Comparison of ENCODE assay signal across 11 cellular contexts in the genomic region with DNA sequence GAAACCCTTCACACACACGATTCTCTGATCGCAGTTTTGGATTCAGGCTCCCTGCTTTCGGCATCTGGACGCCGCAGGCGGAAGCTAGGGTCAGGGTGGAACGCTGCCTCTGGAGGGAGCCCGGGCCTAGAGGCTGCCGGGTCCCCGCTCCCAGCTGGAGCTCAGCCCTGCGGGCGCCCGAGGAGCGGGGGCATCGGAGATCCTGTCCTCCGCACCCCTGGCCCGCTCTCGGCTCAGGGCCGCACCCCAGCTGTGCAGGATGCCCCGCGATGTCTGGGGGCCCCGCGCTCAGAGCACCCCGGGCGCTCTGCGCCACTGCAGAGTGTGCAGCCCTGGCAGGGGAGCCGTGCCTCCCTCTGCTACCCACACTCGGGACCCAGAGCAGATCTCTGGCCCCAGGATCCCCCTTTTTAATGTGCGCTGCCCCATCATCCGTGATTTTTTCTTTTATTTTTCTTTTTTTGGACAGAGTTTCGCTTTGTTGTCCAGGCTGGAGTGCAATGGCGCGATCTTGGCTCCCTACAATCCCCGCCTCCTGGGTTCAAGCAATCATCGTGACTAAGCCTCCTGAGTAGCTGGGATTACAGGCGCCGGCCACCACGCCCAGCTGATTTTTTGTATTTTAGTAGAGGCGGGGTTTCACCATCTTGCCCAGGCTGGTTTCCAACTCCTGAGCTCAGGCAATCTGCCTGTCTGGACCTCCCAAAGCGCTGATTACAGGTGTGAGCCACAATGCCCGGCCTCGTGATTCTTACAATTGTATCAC. TPM values are rescaled to one million over a fixed set of nuclear protein-coding genes. Genes with fewer than 3 reads are reported as not detected.
DNase-seq lines count a peak whose midpoint lies in the region; ATAC-seq and TF ChIP-seq lines count a peak whose summit lies in the region.
"Had no signal": no experiment of that assay in that cellular context is flagged by ENCODE, and none has a peak within 500 bp of the region (broad histone marks: within the 10 kb centered on the region; RNA-seq: fewer than 3 reads in every experiment).

No MANE protein-coding gene starts in this region.

- H3K4me3 ChIP-seq in BJ (ENCODE audit: low read depth, low read length) = peak overlapping the region; percentile 29
- H3K4me3 ChIP-seq in MM.1S (ENCODE audit: low read length) = no peak overlapping the region
- peak overlapping the region; percentile 35 to 45 for H3K4me3 ChIP-seq in duodenal mucosa (ENCODE audit: low read depth in 1 of 2, low read length in 2 of 2)
- H3K4me3 ChIP-seq in body of pancreas = no peak overlapping the region

- H4K20me1 ChIP-seq in MM.1S (ENCODE audit: insufficient read depth, low read length) = no peaks in the 10 kb centered on the region

- ATAC-seq in omental fat pad (ENCODE audit: low FRiP score) (peak; percentile 54), body of pancreas (no peak)

- H3K9ac ChIP-seq in MM.1S (ENCODE audit: low read length) = no peak overlapping the region
- no peak overlapping the region for H3K9ac ChIP-seq in duodenal mucosa (ENCODE audit: low read depth in 1 of 2, low read length in 2 of 2)

- no peaks in the 10 kb centered on the region for H3K79me2 ChIP-seq in MM.1S (ENCODE audit: low read length)

- TF ChIP-seq CTCF in BJ (IDR thresholded peaks at IDR 0.05; ENCODE audit: insufficient read depth, low read depth, low read length) = peak; percentile 13; the same call in 1 of the 2 replicates
- no peak for TF ChIP-seq CTCF in MM.1S (IDR thresholded peaks at IDR 0.05; ENCODE audit: low read length)
- no peak for TF ChIP-seq CTCF in omental fat pad (IDR thresholded peaks at IDR 0.05)
- no peak for TF ChIP-seq CTCF in osteocyte (IDR thresholded peaks at IDR 0.05)
- no peak for TF ChIP-seq CTCF in body of pancreas (IDR thresholded peaks at IDR 0.05)

- CTCF ChIA-PET in BJ (lab: Yijun Ruan, JAX) = interaction anchor here (1.7 kb wide), 1 partner anchor 10 kb away, joined by 5 read pairs; no protein-coding TSS in a partner anchor

- DNase-seq in BJ (ENCODE audit: low read depth) (no peak), MM.1S (no peak), omental fat pad (ENCODE audit: low spot score) (no peak), osteocyte (ENCODE audit: extremely low spot score, unreplicated experiment) (no peak), body of pancreas (no peak), islet precursor cell (no peak)
- DNase-seq in stimulated activated CD4-positive, alpha-beta T cell treated with anti-CD3 and anti-CD28 coated beads, Interleukin-2, amount 100 ng/mL, for 24 hours = no peak
- DNase-seq: midbrain; stimulated activated CD4-positive, alpha-beta T cell treated with anti-CD3 and anti-CD28 coated beads, Interleukin-4, amount 100 ng/mL, for 24 hours had no signal

- no peak overlapping the region for H2AFZ ChIP-seq in MM.1S (ENCODE audit: low read length)

- H3F3A ChIP-seq in MM.1S (ENCODE audit: insufficient read depth, low read length) = no peaks in the 10 kb centered on the region

- H3K4me3 Mint-ChIP-seq in osteocyte (ENCODE audit: unreplicated experiment) = no peak overlapping the region
- H3K4me3 Mint-ChIP-seq: dendritic cell treated with granulocyte-macrophage colony-stimulating factor and Interleukin-4, amounts not matched to agents 40 ng/mL and 50 ng/mL, for 4 days had no signal

- H3K9me2 ChIP-seq in MM.1S (replicated peaks; ENCODE audit: insufficient read depth, low read length) = no peaks in the 10 kb centered on the region

- H3K27ac ChIP-seq in MM.1S (ENCODE audit: low read length) = no peak overlapping the region
- H3K27ac ChIP-seq in duodenal mucosa (ENCODE audit: low read depth, low read length) = no peak overlapping the region
- H3K27ac ChIP-seq in body of pancreas = no peak overlapping the region

- no peaks in the 10 kb centered on the region for H3K9me3 ChIP-seq in MM.1S (replicated peaks; ENCODE audit: insufficient read depth, low read length)
- no peaks in the 10 kb centered on the region for H3K9me3 ChIP-seq in duodenal mucosa (ENCODE audit: control insufficient read depth in 1 of 2, low read length in 2 of 2)
- H3K9me3 ChIP-seq in body of pancreas = no peaks in the 10 kb centered on the region

- 22 to 53% methylated on average over 19 to 42 of the region's 42 CpGs for WGBS in body of pancreas, 2 donors

- H3K36me3 Mint-ChIP-seq in osteocyte (ENCODE audit: unreplicated experiment) = no peaks in the 10 kb centered on the region

- H3K27ac Mint-ChIP-seq in osteocyte (ENCODE audit: unreplicated experiment) = no peak overlapping the region
- H3K27ac Mint-ChIP-seq: dendritic cell treated with granulocyte-macrophage colony-stimulating factor and Interleukin-4, amounts not matched to agents 40 ng/mL and 50 ng/mL, for 4 days had no signal

- intact Hi-C loops in body of pancreas (cut with DNase I) = no loop called here

- no peaks in the 10 kb centered on the region for H3K9me3 Mint-ChIP-seq in osteocyte (ENCODE audit: unreplicated experiment)
- H3K9me3 Mint-ChIP-seq: dendritic cell treated with granulocyte-macrophage colony-stimulating factor and Interleukin-4, amounts not matched to agents 40 ng/mL and 50 ng/mL, for 4 days had no signal

- POLR2A ChIA-PET in BJ (lab: Charles Lee) = no interaction called here

- no peaks in the 10 kb centered on the region for H3K4me1 Mint-ChIP-seq in osteocyte (ENCODE audit: unreplicated experiment)

- H3K27me3 Mint-ChIP-seq in osteocyte (ENCODE audit: unreplicated experiment) = peaks cover 14% of the 10 kb centered on the region

- H3K4me2 ChIP-seq in MM.1S (ENCODE audit: low read depth, low read length) = peak overlapping the region; percentile 18; the same call in 1 of the 2 replicates

- no peaks in the 10 kb centered on the region for H3K4me1 ChIP-seq in MM.1S (ENCODE audit: low read length)
- H3K4me1 ChIP-seq in duodenal mucosa (ENCODE audit: control insufficient read depth in 1 of 2, insufficient read depth in 2 of 2, low read length in 2 of 2) = no peaks in the 10 kb centered on the region
- peaks cover 4% of the 10 kb centered on the region for H3K4me1 ChIP-seq in body of pancreas

- H3K27me3 ChIP-seq in BJ (ENCODE audit: control insufficient read depth, insufficient read depth, low read length) (peaks cover 3% of the 10 kb centered on the region), MM.1S (replicated peaks; ENCODE audit: insufficient read depth, low read length) (no peaks in the 10 kb centered on the region), duodenal mucosa (ENCODE audit: control insufficient read depth in 1 of 2, insufficient read depth in 2 of 2, low read length in 2 of 2) (peaks cover 8 to 15% of the 10 kb centered on the region in 2 donors), body of pancreas (peaks cover 0 to 7% of the 10 kb centered on the region in 2 donors)

- TF ChIP-seq POLR2A in body of pancreas (IDR thresholded peaks at IDR 0.05) = no peak

- H3K36me3 ChIP-seq in BJ (ENCODE audit: control insufficient read depth, insufficient read depth, low read length) = no peaks in the 10 kb centered on the region
- H3K36me3 ChIP-seq in MM.1S (replicated peaks; ENCODE audit: insufficient read depth, low read length) = no peaks in the 10 kb centered on the region
- H3K36me3 ChIP-seq in duodenal mucosa (ENCODE audit: control insufficient read depth in 1 of 2, insufficient read depth in 2 of 2, low read length in 2 of 2) = no peaks in the 10 kb centered on the region
- no peaks in the 10 kb centered on the region for H3K36me3 ChIP-seq in body of pancreas (replicated peaks in 1 of 2; ENCODE audit: insufficient read depth in 1 of 2, low read depth in 2 of 2)

RNA-seq across cellular contexts. Expression of gene TUBA3E, which starts 54.8 kb away (rescaled TPM):
- not detected in 2 replicates for polyA plus RNA-seq in BJ (2011; rRNA removed)
- polyA minus RNA-seq in BJ (2011; rRNA and poly(A)+ RNA removed) = not detected in 2 replicates
- not detected for total RNA-seq in omental fat pad
- not detected in 2 replicates for total RNA-seq in osteocyte
- not detected for total RNA-seq in body of pancreas

Comparison
In these comparisons a context has a peak if more than half of its experiments do, and no peak if none do; other contexts are left out.
1. H3K4me3 ChIP-seq: peak in BJ (single experiment) and duodenal mucosa (2 of 2); none in MM.1S (single experiment) and body of pancreas (0 of 2).